1 cellular context compared by ENCODE assay signal in the genomic region with DNA sequence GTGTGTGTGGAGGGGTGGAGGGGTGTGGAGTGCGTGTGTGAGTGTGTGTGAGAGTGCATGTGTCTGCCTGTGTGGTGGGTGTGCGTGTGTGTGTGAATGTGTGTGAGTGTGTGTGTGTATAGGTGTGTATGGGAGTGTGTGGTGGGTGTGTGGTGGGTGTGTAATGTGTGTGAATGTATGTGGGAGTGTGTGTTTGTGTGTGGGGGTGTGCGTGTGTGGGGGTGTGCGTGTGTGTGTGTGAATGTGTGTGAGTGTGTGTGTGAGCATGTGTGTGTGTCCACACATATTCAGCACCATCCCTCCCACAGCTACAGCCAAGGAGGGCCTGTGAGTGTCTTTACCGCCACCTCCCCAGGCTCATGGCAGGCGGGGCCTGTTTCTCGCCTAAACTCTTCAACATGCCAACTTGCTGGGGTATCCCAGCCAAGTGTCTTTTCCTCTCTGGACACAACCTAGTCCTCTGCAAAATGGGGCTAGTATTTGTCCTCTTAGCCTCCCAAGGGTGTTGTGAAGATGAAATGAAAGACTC.
TF ChIP-seq lines count a peak whose summit lies in the region.

No MANE protein-coding gene starts in this region.

TF ChIP-seq in HEK293, 187 proteins besides CTCF, POLR2A, EP300 and RAD21 (continued from another document):
- TF ChIP-seq, protein P1, sequence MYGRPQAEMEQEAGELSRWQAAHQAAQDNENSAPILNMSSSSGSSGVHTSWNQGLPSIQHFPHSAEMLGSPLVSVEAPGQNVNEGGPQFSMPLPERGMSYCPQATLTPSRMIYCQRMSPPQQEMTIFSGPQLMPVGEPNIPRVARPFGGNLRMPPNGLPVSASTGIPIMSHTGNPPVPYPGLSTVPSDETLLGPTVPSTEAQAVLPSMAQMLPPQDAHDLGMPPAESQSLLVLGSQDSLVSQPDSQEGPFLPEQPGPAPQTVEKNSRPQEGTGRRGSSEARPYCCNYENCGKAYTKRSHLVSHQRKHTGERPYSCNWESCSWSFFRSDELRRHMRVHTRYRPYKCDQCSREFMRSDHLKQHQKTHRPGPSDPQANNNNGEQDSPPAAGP (tag by site-specific recombination; IDR thresholded peaks at IDR 0.05): no peak
- no peak for TF ChIP-seq ZBTB17 (tag by site-specific recombination; IDR thresholded peaks at IDR 0.05)
- no peak for TF ChIP-seq ZNF404 (tag by site-specific recombination; IDR thresholded peaks at IDR 0.05)
- no peak for TF ChIP-seq ZNF280C (tag by site-specific recombination; IDR thresholded peaks at IDR 0.05)
- no peak for TF ChIP-seq ZNF768 (tag by site-specific recombination; IDR thresholded peaks at IDR 0.05)
- no peak for TF ChIP-seq ZNF394 (tag by site-specific recombination; IDR thresholded peaks at IDR 0.05; ENCODE audit: borderline replicate concordance)
- no peak for TF ChIP-seq ZNF280D (tag by site-specific recombination; IDR thresholded peaks at IDR 0.05)
- no peak for TF ChIP-seq ZNF221 (tag by site-specific recombination; IDR thresholded peaks at IDR 0.05; ENCODE audit: borderline replicate concordance)
